In the genomic region with DNA sequence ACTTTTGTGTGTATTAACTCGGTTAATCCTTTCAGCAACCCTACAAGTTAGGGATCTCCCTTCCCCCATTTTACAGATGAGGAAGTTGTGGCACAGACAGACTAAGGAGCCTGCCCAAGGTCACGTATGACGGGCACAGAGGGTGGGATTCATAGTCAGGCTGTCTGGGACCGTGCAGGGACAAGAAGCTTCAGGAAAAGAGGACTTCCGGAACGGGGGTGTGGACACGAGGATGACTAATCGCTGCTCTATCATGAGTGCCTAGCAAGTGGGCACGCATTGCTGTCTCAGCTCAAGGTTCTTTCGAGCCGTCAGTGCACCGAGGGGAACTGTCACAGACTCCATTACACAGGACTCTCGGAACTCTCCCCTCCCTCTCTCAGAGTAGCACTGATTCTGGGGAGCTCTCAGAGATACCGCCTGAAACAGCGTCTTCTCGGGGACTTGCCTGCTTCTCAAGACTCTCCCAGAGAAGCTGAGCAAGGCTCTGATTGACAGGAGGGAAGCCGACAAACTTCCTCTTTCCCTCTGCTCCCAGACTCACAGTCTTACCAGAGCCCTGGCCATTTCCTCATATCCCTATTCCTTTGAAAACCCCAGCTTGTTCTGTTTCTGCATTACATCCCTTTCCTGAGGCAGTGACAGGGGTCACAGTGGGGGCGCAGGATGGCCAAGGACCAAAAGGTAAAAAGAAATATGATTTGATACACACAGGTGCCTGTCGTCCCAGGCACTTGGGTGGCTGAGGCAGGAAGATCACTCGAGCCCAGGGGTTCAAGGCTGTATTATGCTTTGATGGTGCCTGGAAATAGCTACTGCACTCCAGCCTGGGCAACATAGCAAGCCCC, we compare ENCODE assay signal across 8 cellular contexts. TPM values are rescaled to one million over a fixed set of nuclear protein-coding genes. Genes with fewer than 3 reads are reported as not detected.
DNase-seq lines count a peak whose midpoint lies in the region; ATAC-seq and TF ChIP-seq lines count a peak whose summit lies in the region.

No MANE protein-coding gene starts in this region.

- peaks cover 0 to 24% (median 0%) of the 10 kb centered on the region in 4 donors for H3K4me1 ChIP-seq in Peyer's patch

- TF ChIP-seq POLR2A in Peyer's patch (IDR thresholded peaks at IDR 0.05), result peak in 1 of 2 donors; percentile 44

- TF ChIP-seq CTCF in GM10266 (IDR thresholded peaks at IDR 0.05; ENCODE audit: control insufficient read depth, insufficient read depth, low read depth, missing control alignments) (no peak), Peyer's patch (IDR thresholded peaks at IDR 0.05) (no peak)

- ATAC-seq in esophagus mucosa (peak; percentile 68), GM18520 (IDR thresholded peaks at IDR 0.05; ENCODE audit: unreplicated experiment) (no peak)

- DNase-seq in GM10266 (ENCODE audit: extremely low spot score), result peak; percentile 33
- DNase-seq in Peyer's patch, result peak in 2 of 3 donors; percentile 70 to 85
- DNase-seq in pons (ENCODE audit: low spot score), result peak; percentile 72
- no peak for DNase-seq in HuH-7.5 (ENCODE audit: low spot score)
- DNase-seq in HCEC 1CT, result no peak
- DNase-seq in DMS79 treated with DMSO at 0.1 percent for 48 hours (lab: John Stamatoyannopoulos, UW), result no peak

- H3K27ac ChIP-seq in Peyer's patch, result peak overlapping the region in 3 of 4 donors; percentile 11 to 64 (median 59)

- no peaks in the 10 kb centered on the region for H3K9me3 ChIP-seq in Peyer's patch

- no peaks in the 10 kb centered on the region for H3K36me3 ChIP-seq in Peyer's patch

- H3K4me3 ChIP-seq in Peyer's patch, result peak overlapping the region in 2 of 4 donors; percentile 30 to 47

- no peaks in the 10 kb centered on the region for H3K27me3 ChIP-seq in Peyer's patch

RNA-seq across cellular contexts. Expression of a gene that starts 14.4 kb away (rescaled TPM):
- 1 to 10 TPM in 1 of 4 donors, under 1 TPM in 1, not detected in 2; 0.95 to 1.7 TPM for total RNA-seq in Peyer's patch
- 0.32 TPM for total RNA-seq in esophagus mucosa

Comparison
In these comparisons a context has a peak if more than half of its experiments do, and no peak if none do; other contexts are left out.
1. DNase-seq: peak in GM10266 (single experiment), Peyer's patch (2 of 3) and pons (single experiment); none in HuH-7.5 (single experiment), HCEC 1CT (single experiment) and DMS79 treated with DMSO at 0.1 percent for 48 hours (single experiment).